In the genomic region with DNA sequence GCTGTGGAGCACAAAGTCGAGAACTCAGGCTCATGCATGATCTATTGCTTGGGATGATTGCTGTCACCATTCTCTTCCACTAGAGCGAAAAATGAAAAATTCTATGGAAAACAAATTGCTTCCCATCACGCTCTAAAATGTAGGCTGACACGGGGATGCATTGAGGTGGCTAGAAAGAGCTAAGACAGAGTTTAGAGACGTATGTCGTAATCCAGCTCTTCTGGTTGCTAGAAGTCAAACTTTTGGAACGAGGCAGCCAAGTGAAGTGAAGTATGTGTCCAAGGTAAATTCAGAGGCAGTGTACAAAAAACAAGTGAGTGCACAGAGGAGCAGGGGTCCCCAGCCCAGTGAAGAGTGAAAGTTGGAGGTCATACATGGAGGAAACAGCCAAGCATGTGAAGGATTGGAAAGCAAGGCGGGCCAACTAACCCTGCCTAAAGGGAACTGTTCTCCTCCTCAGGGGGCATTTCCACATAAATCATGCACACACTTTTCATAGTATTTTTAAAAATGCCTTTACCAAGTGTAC, we compare ENCODE assay signal across 26 cellular contexts.
"Had no signal": no experiment of that assay in that cellular context is flagged by ENCODE, and none has a peak within 500 bp of the region (broad histone marks: within the 10 kb centered on the region; RNA-seq: fewer than 3 reads in every experiment).

No MANE protein-coding gene starts in this region.

- H3K9me3 ChIP-seq: SJCRH30, SK-N-SH had no signal

- H3K4me1 ChIP-seq: SJCRH30 had no signal

- DNase-seq: activated CD4-positive, alpha-beta memory T cell treated with anti-CD3 and anti-CD28 coated beads for 36 hours; activated CD4-positive, alpha-beta T cell treated with anti-CD3 and anti-CD28 coated beads, Interleukin-2, amount 10 ng/mL, durations not matched to agents 7 days and 5 days; activated CD4-positive, CD25-positive, alpha-beta regulatory T cell; activated gamma-delta T cell; activated naive CD4-positive, alpha-beta T cell treated with anti-CD3 and anti-CD28 coated beads, Interleukin-2, amount 10 ng/mL, durations not matched to agents 7 days and 5 days; activated naive CD8-positive, alpha-beta T cell treated with anti-CD3 and anti-CD28 coated beads for 36 hours; activated T-cell treated with anti-CD3 and anti-CD28 coated beads for 4 hours; activated T-cell treated with anti-CD3 and anti-CD28 coated beads, Interleukin-2, amount 50 U/mL, for 48 hours; central memory CD4-positive, alpha-beta T cell; MM.1S; NCI-H1048; NCI-H146; NCI-H2029 treated with DMSO at 0.1 percent for 48 hours; NCI-H345; NCI-H510A treated with DMSO at 0.1 percent for 48 hours; NCI-H69; NK-92 treated with Interleukin-12 subunit alpha and Interleukin-12 subunit beta, amount 100 ng/mL, for 24 hours; OCI-M1; RPMI8226; SJCRH30; SK-N-SH; T-helper 1 cell had no signal

- H3K4me2 ChIP-seq: SK-N-SH had no signal

- ATAC-seq: activated T-helper 17 cell treated with anti-CD3 and anti-CD28 coated beads, Interleukin-2, amount 50 U/mL, for 72 hours; Panc1; Right ventricle myocardium inferior had no signal

- H3K4me3 ChIP-seq: SJCRH30 had no signal

- H3K36me3 ChIP-seq: SJCRH30 had no signal

- H3K9ac ChIP-seq: SK-N-SH had no signal

- H3K27me3 ChIP-seq: SJCRH30 had no signal

- H3K27ac ChIP-seq: SJCRH30, VCaP had no signal
